In genomic region chr19:45469835-45470146, GRCh38 we compare ENCODE assay signal across 1 cellular context.
A peak's percentile ranks its signal among the peaks of the same experiment; 100 is the strongest.
TF ChIP-seq lines count a peak whose summit lies in the region.

No MANE protein-coding gene starts in this region.

TF ChIP-seq in GM12878, 131 proteins besides CTCF, POLR2A, EP300 and RAD21:
- 0 out of 2 replicates have a peak, but pooled peaks have one; percentile 6 for TF ChIP-seq YY1 (IDR thresholded peaks at IDR 0.05; ENCODE audit: low read depth, low read length)
- no peak for TF ChIP-seq NFXL1 (IDR thresholded peaks at IDR 0.05; ENCODE audit: borderline replicate concordance)
- TF ChIP-seq FOS (IDR thresholded peaks at IDR 0.05; ENCODE audit: borderline replicate concordance, extremely low read depth, insufficient read length), result no peak
- no peak for TF ChIP-seq RAD51 (IDR thresholded peaks at IDR 0.05)
- no peak for TF ChIP-seq SPI1 (IDR thresholded peaks at IDR 0.05; ENCODE audit: borderline replicate concordance, insufficient read depth, low read depth, low read length)
- TF ChIP-seq USF1 (IDR thresholded peaks at IDR 0.05; ENCODE audit: borderline replicate concordance, extremely low read length, insufficient read depth, low read depth, low read length), result peak; percentile 0
- no peak for TF ChIP-seq CEBPZ (IDR thresholded peaks at IDR 0.05; ENCODE audit: low read depth, low read length)
- TF ChIP-seq CEBPB (IDR thresholded peaks at IDR 0.05; ENCODE audit: borderline replicate concordance in 1 of 2, low read depth in 2 of 2, low read length in 2 of 2), result no peak
- TF ChIP-seq SP1 (IDR thresholded peaks at IDR 0.05; ENCODE audit: low read depth, low read length), result peak; percentile 58
- TF ChIP-seq CHD2 (IDR thresholded peaks at IDR 0.05; ENCODE audit: borderline replicate concordance, low read depth, low read length), result peak; percentile 42; the same call in 1 of the 2 replicates
- TF ChIP-seq ZBTB4 (CRISPR knock-in tag; IDR thresholded peaks at IDR 0.05), result no peak
- no peak for TF ChIP-seq PBX3 (IDR thresholded peaks at IDR 0.05; ENCODE audit: insufficient replicate concordance, low read depth, low read length)
- peak; percentile 52; the same call in 1 of the 2 replicates for TF ChIP-seq POLR2AphosphoS5 (IDR thresholded peaks at IDR 0.05; ENCODE audit: low read length)
- no peak for TF ChIP-seq FOXM1 (IDR thresholded peaks at IDR 0.05; ENCODE audit: low read depth, low read length)
- no peak for TF ChIP-seq ZZZ3 (IDR thresholded peaks at IDR 0.05; ENCODE audit: control insufficient read depth, insufficient read length, low read depth)
- TF ChIP-seq BRCA1 (IDR thresholded peaks at IDR 0.05; ENCODE audit: low read depth, low read length), result no peak
- no peak for TF ChIP-seq MTA3 (IDR thresholded peaks at IDR 0.05; ENCODE audit: borderline replicate concordance, low read length)
